Comparison of ENCODE assay signal across 15 cellular contexts in genomic region chr13:85417807-85418206, GRCh38.
DNase-seq lines count a peak whose midpoint lies in the region; ATAC-seq and TF ChIP-seq lines count a peak whose summit lies in the region.
"Had no signal": no experiment of that assay in that cellular context is flagged by ENCODE, and none has a peak within 500 bp of the region (broad histone marks: within the 10 kb centered on the region; RNA-seq: fewer than 3 reads in every experiment).

No MANE protein-coding gene starts in this region.

- H3K36me3 ChIP-seq in KMS-11 (ENCODE audit: insufficient read depth), result no peaks in the 10 kb centered on the region
- H3K36me3 ChIP-seq: BLaER1 treated with 17β-estradiol and CSF1 and Interleukin-3, amounts not matched to agents 10 nM and 100 nM had no signal

- no peaks in the 10 kb centered on the region for H3K4me1 Mint-ChIP-seq in memory B cell
- H3K4me1 Mint-ChIP-seq: CD4-positive, CD25-positive, alpha-beta regulatory T cell; IgD-negative memory B cell had no signal

- DNase-seq in A172 (ENCODE audit: low spot score) (peak; percentile 6), OCI-M1 (lab: John Stamatoyannopoulos, UW) (peak; percentile 70), memory B cell (ENCODE audit: low spot score in 2 of 2) (no peak), HEK293T (ENCODE audit: extremely low spot score) (no peak), AG08396 (ENCODE audit: low spot score) (no peak), NCI-H146 (lab: John Stamatoyannopoulos, UW) (no peak), NCI-H82 (lab: John Stamatoyannopoulos, UW) (no peak)
- DNase-seq: CD4-positive, CD25-positive, alpha-beta regulatory T cell; DMS 273 treated with DMSO at 0.1 percent for 48 hours; HCEC 1CT; KG1 had no signal

- no peaks in the 10 kb centered on the region for H3K27me3 Mint-ChIP-seq in memory B cell
- H3K27me3 Mint-ChIP-seq: CD4-positive, CD25-positive, alpha-beta regulatory T cell; IgD-negative memory B cell had no signal

- no peaks in the 10 kb centered on the region for H4K20me1 ChIP-seq in KMS-11 (ENCODE audit: insufficient read depth)
- H4K20me1 ChIP-seq: BLaER1 treated with 17β-estradiol and CSF1 and Interleukin-3, amounts not matched to agents 10 nM and 100 nM had no signal

- H3K4me3 ChIP-seq in KMS-11 (IDR thresholded peaks at IDR 0.05; ENCODE audit: insufficient read depth, low read depth, low read length), result no peak overlapping the region
- H3K4me3 ChIP-seq: BLaER1 treated with 17β-estradiol and CSF1 and Interleukin-3, amounts not matched to agents 10 nM and 100 nM had no signal

- POLR2A ChIA-PET in HEK293T (lab: Yijun Ruan, JAX), result no interaction called here

- ATAC-seq in memory B cell (ENCODE audit: low read depth), result no peak

- H3K27ac Mint-ChIP-seq in memory B cell, result peak overlapping the region; percentile 63
- H3K27ac Mint-ChIP-seq: CD4-positive, CD25-positive, alpha-beta regulatory T cell; IgD-negative memory B cell had no signal

- peak overlapping the region; percentile 84 for H3K4me2 ChIP-seq in KMS-11
- H3K4me2 ChIP-seq: BLaER1 treated with 17β-estradiol and CSF1 and Interleukin-3, amounts not matched to agents 10 nM and 100 nM had no signal

- no peak for TF ChIP-seq CTCF in KMS-11 (conservative IDR thresholded peaks at IDR 0.05; ENCODE audit: low read depth, low read length)

- no peaks in the 10 kb centered on the region for H3K79me2 ChIP-seq in KMS-11 (ENCODE audit: insufficient read depth, low read depth)

- H3K9me3 Mint-ChIP-seq in memory B cell, result peaks cover 4% of the 10 kb centered on the region
- H3K9me3 Mint-ChIP-seq: IgD-negative memory B cell had no signal

- no peaks in the 10 kb centered on the region for H3K27me3 ChIP-seq in KMS-11 (ENCODE audit: insufficient read depth, low read depth)
- H3K27me3 ChIP-seq: BLaER1 treated with 17β-estradiol and CSF1 and Interleukin-3, amounts not matched to agents 10 nM and 100 nM had no signal

- peaks cover 8% of the 10 kb centered on the region for H3K4me1 ChIP-seq in KMS-11 (ENCODE audit: low read depth, poor library complexity, severe bottlenecking)
- H3K4me1 ChIP-seq: BLaER1 treated with 17β-estradiol and CSF1 and Interleukin-3, amounts not matched to agents 10 nM and 100 nM had no signal

- H3K36me3 Mint-ChIP-seq in memory B cell, result no peaks in the 10 kb centered on the region
- H3K36me3 Mint-ChIP-seq: CD4-positive, CD25-positive, alpha-beta regulatory T cell; IgD-negative memory B cell had no signal

- H2AFZ ChIP-seq in KMS-11 (ENCODE audit: low read depth), result peak overlapping the region; percentile 67; the same call in 1 of the 2 replicates

- H3K27ac ChIP-seq in KMS-11, result no peak overlapping the region
- H3K27ac ChIP-seq: 22Rv1; BLaER1 treated with 17β-estradiol and CSF1 and Interleukin-3, amounts not matched to agents 10 nM and 100 nM had no signal

- no peak overlapping the region for H3K9ac ChIP-seq in KMS-11
- H3K9ac ChIP-seq: BLaER1 treated with 17β-estradiol and CSF1 and Interleukin-3, amounts not matched to agents 10 nM and 100 nM had no signal

- CTCF ChIA-PET in HEK293T (lab: Yijun Ruan, JAX), result no interaction called here

- peak overlapping the region; percentile 53 for H3K4me3 Mint-ChIP-seq in memory B cell
- H3K4me3 Mint-ChIP-seq: CD4-positive, CD25-positive, alpha-beta regulatory T cell had no signal

TF ChIP-seq in HEK293T, 16 proteins besides CTCF, POLR2A, EP300 and RAD21:
- no peak for TF ChIP-seq FOXK2 (IDR thresholded peaks at IDR 0.05)

Comparison
In these comparisons a context has a peak if more than half of its experiments do, and no peak if none do; other contexts are left out.
1. DNase-seq: peak in A172 (single experiment) and OCI-M1 (single experiment); none in memory B cell (0 of 2), HEK293T (single experiment), AG08396 (single experiment), NCI-H146 (single experiment) and NCI-H82 (single experiment).